ENCODE assay signal across 6 cellular contexts in the genomic region with DNA sequence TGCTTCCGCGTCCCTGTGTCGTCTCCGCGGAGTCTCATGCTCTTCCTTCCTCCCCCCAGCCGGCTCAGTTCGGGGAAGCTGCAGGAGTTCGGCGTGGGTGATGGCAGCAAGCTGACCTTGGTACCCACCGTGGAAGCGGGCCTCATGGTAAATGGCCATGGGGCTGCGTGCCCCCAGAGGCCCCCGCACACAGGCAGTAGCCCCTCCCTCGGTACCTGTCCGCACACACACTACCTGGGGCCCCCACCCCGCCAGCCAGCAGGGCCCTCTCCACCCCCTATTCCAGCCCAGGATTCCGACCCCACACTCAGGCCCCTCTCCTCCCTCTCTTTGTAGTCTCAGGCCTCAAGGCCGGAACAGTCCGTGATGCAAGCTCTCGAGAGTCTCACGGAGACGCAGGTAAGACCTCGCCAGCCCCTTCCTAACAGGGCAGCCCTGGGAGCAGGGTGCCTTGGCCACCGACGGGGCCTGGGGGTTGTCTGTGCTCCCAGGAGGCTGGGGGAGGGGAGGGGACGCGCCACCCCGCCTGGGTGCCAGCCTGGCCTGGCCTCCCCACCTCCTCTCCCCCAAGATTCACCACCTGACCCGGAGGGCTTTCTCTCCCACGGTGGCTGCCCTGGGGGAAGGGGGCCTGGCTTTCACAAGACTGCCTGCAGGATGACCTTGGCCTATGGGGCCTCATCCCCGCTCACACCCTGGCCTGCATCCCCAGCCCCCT. TPM values are rescaled to one million over a fixed set of nuclear protein-coding genes. Genes with fewer than 3 reads are reported as not detected.
A peak's percentile ranks its signal among the peaks of the same experiment; 100 is the strongest.
DNase-seq lines count a peak whose midpoint lies in the region; ATAC-seq and TF ChIP-seq lines count a peak whose summit lies in the region.

No MANE protein-coding gene starts in this region.

- H3K9ac ChIP-seq in iPS-18a (ENCODE audit: low read length), result peak overlapping the region; percentile 97

- TF ChIP-seq POLR2A in transverse colon (IDR thresholded peaks at IDR 0.05), result peak; percentile 20

- H3K27ac Mint-ChIP-seq in activated CD8-positive, alpha-beta memory T cell treated with anti-CD3 and anti-CD28 coated beads, Interleukin-2, amount 10 ng/mL, durations not matched to agents 7 days and 5 days, result peak overlapping the region; percentile 92

- peaks cover 32% of the 10 kb centered on the region for H3K36me3 ChIP-seq in iPS-18a (ENCODE audit: control insufficient read depth, low read depth, low read length)
- H3K36me3 ChIP-seq in transverse colon, result peaks cover 0 to 25% (median 15%) of the 10 kb centered on the region in 4 donors

- no peak for ATAC-seq in activated CD8-positive, alpha-beta memory T cell treated with anti-CD3 and anti-CD28 coated beads, Interleukin-2, amount 10 ng/mL, durations not matched to agents 7 days and 5 days

- H3K4me1 ChIP-seq in iPS-18a (ENCODE audit: control insufficient read depth, low read depth, low read length), result no peaks in the 10 kb centered on the region
- peaks cover 26 to 63% (median 59%) of the 10 kb centered on the region in 4 donors for H3K4me1 ChIP-seq in transverse colon

- TF ChIP-seq CTCF in HL-60 (IDR thresholded peaks at IDR 0.05; ENCODE audit: insufficient read depth, low read length) (no peak), transverse colon (IDR thresholded peaks at IDR 0.05) (no peak)

- in situ Hi-C loops in transverse colon (cut with MboI; ENCODE audit: low pct_ligation_motif_present in 1 of 4, low pct_unique_long_range_greater_than_20kb in 1 of 4, low sequenced_read_pairs in 3 of 4), result no loop called here

- H3K9me3 ChIP-seq in iPS-18a (ENCODE audit: control insufficient read depth, low read depth, low read length) (no peaks in the 10 kb centered on the region), transverse colon (no peaks in the 10 kb centered on the region)

- peak overlapping the region; percentile 98 for H3K4me3 Mint-ChIP-seq in activated CD8-positive, alpha-beta memory T cell treated with anti-CD3 and anti-CD28 coated beads, Interleukin-2, amount 10 ng/mL, durations not matched to agents 7 days and 5 days

- H3K36me3 Mint-ChIP-seq in activated CD8-positive, alpha-beta memory T cell treated with anti-CD3 and anti-CD28 coated beads, Interleukin-2, amount 10 ng/mL, durations not matched to agents 7 days and 5 days, result peaks cover 30% of the 10 kb centered on the region

- H3K4me3 ChIP-seq in HL-60 (replicated peaks; ENCODE audit: insufficient read depth, low read length), result peak overlapping the region; percentile 89
- peak overlapping the region; percentile 82 for H3K4me3 ChIP-seq in iPS-18a (ENCODE audit: low read length)
- peak overlapping the region; percentile 80 to 91 (median 88) for H3K4me3 ChIP-seq in transverse colon

- intact Hi-C loops in transverse colon (cut with DNase I; ENCODE audit: low total_unique reads), result no loop called here

- no peaks in the 10 kb centered on the region for H3K9me3 Mint-ChIP-seq in activated CD8-positive, alpha-beta memory T cell treated with anti-CD3 and anti-CD28 coated beads, Interleukin-2, amount 10 ng/mL, durations not matched to agents 7 days and 5 days (ENCODE audit: low read depth)

- H3K4me1 Mint-ChIP-seq in activated CD8-positive, alpha-beta memory T cell treated with anti-CD3 and anti-CD28 coated beads, Interleukin-2, amount 10 ng/mL, durations not matched to agents 7 days and 5 days, result peaks cover 16% of the 10 kb centered on the region

- H3K27me3 ChIP-seq in HL-60 (ENCODE audit: insufficient read depth, poor library complexity, severe bottlenecking) (no peaks in the 10 kb centered on the region), iPS-18a (ENCODE audit: control insufficient read depth, insufficient read depth, low read length) (no peaks in the 10 kb centered on the region), transverse colon (no peaks in the 10 kb centered on the region)

- H3K27ac ChIP-seq in HL-60 (replicated peaks) (peak overlapping the region; percentile 98), iPS-18a (ENCODE audit: low read length) (peak overlapping the region; percentile 87), transverse colon (peak overlapping the region; percentile 98 to 99 (median 98))

- no peaks in the 10 kb centered on the region for H3K27me3 Mint-ChIP-seq in activated CD8-positive, alpha-beta memory T cell treated with anti-CD3 and anti-CD28 coated beads, Interleukin-2, amount 10 ng/mL, durations not matched to agents 7 days and 5 days

- DNase-seq in HL-60 (ENCODE audit: low read depth in 1 of 2, low spot score in 1 of 2) (peak; percentile 83 to 92), transverse colon (peak; percentile 52), COLO829 (ENCODE audit: low spot score) (no peak)
- peak; percentile 83 for DNase-seq in activated CD8-positive, alpha-beta memory T cell treated with anti-CD3 and anti-CD28 coated beads, Interleukin-2, amount 10 ng/mL, durations not matched to agents 7 days and 5 days
- DNase-seq in effector CD4-positive, alpha-beta T cell, result no peak

- CTCF ChIA-PET in activated CD8-positive, alpha-beta memory T cell treated with anti-CD3 and anti-CD28 coated beads, Interleukin-2, amount 10 ng/mL, durations not matched to agents 7 days and 5 days (lab: Charles Lee), result interaction anchor here (0.5 to 5.9 kb wide), 3 partner anchors 10 to 57 kb away, joined by 3 to 88 read pairs (median 3); a partner anchor contains a TSS

- TF ChIP-seq EP300 in transverse colon (IDR thresholded peaks at IDR 0.05; ENCODE audit: low read depth), result no peak

- 1% methylated on average over 28 of the region's 31 CpGs; no CpG with 5 or more reads in 1 of the 2 donors for WGBS in transverse colon (ENCODE audit: low coverage in 1 of 2), 2 donors

RNA-seq across cellular contexts. Expression of a gene that starts 3.3 kb away (rescaled TPM):
- total RNA-seq in activated CD8-positive, alpha-beta memory T cell treated with anti-CD3 and anti-CD28 coated beads, Interleukin-2, amount 10 ng/mL, durations not matched to agents 7 days and 5 days, result 10 to 100 TPM; 73.3 to 88.6 TPM
- 100 to 1,000 TPM in 3 of 4 donors, 10 to 100 TPM in 1; 89.4 to 379 (median 116) TPM for total RNA-seq in transverse colon

RNA-seq across cellular contexts. Expression of a gene that starts 10.1 kb away (rescaled TPM):
- total RNA-seq in activated CD8-positive, alpha-beta memory T cell treated with anti-CD3 and anti-CD28 coated beads, Interleukin-2, amount 10 ng/mL, durations not matched to agents 7 days and 5 days, result 100 to 1,000 TPM; 190 to 221 TPM
- 100 to 1,000 TPM; 157 to 650 (median 240) TPM for total RNA-seq in transverse colon

RNA-seq across cellular contexts. Expression of a gene that starts 13.9 kb away (rescaled TPM):
- total RNA-seq in activated CD8-positive, alpha-beta memory T cell treated with anti-CD3 and anti-CD28 coated beads, Interleukin-2, amount 10 ng/mL, durations not matched to agents 7 days and 5 days, result under 1 TPM; 0.29 to 0.52 TPM
- total RNA-seq in transverse colon, result 1 to 10 TPM in 1 of 4 donors, under 1 TPM in 2, not detected in 1; 0.32 to 5.2 (median 0.68) TPM

RNA-seq across cellular contexts. Expression of a gene that starts 17.5 kb away (rescaled TPM):
- total RNA-seq in activated CD8-positive, alpha-beta memory T cell treated with anti-CD3 and anti-CD28 coated beads, Interleukin-2, amount 10 ng/mL, durations not matched to agents 7 days and 5 days, result 100 to 1,000 TPM; 189 to 210 TPM
- 100 to 1,000 TPM; 431 to 488 (median 460) TPM for total RNA-seq in transverse colon

RNA-seq across cellular contexts. Expression of a gene that starts 23.7 kb away (rescaled TPM):
- 10 to 100 TPM; 54.7 to 60.3 TPM for total RNA-seq in activated CD8-positive, alpha-beta memory T cell treated with anti-CD3 and anti-CD28 coated beads, Interleukin-2, amount 10 ng/mL, durations not matched to agents 7 days and 5 days
- 100 to 1,000 TPM in 2 of 4 donors, 10 to 100 TPM in 2; 72.5 to 116 (median 99.0) TPM for total RNA-seq in transverse colon

Comparison
In these comparisons a context has a peak if more than half of its experiments do, and no peak if none do; other contexts are left out.
1. DNase-seq: peak in HL-60 (2 of 2), activated CD8-positive, alpha-beta memory T cell treated with anti-CD3 and anti-CD28 coated beads, Interleukin-2, amount 10 ng/mL, durations not matched to agents 7 days and 5 days (single experiment) and transverse colon (single experiment); none in effector CD4-positive, alpha-beta T cell (single experiment) and COLO829 (single experiment).
2. Peak in every context shown above with its lines, with median percentiles within 50 percentile points of each other: H3K27ac ChIP-seq and H3K4me3 ChIP-seq.